ENCODE assay signal across 20 cellular contexts in the genomic region with DNA sequence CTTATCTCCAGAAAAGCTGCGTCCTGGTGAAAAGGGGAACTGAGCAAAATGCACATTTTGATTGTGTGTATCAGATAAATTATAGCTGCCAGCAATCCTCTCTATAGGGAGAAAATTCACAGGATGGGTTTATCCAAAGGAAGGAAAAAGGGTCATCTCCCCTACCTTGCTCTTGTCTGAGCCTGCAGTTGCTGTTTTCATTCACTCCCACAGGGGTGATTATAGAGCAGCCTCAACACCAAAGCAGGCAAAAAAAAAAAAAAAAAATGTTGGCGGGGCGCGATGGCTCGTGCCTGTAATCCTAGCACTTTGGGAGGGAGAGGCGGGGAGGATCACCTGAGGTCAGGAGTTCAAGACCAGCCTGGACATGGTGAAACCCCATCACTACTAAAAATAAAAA.
"Had no signal": no experiment of that assay in that cellular context is flagged by ENCODE, and none has a peak within 500 bp of the region (broad histone marks: within the 10 kb centered on the region; RNA-seq: fewer than 3 reads in every experiment).

No MANE protein-coding gene starts in this region.

- H3K27me3 ChIP-seq: esophagus squamous epithelium, gastroesophageal sphincter, pancreas, stomach, transverse colon had no signal

- DNase-seq: effector memory CD8-positive, alpha-beta T cell; esophagus squamous epithelium; foreskin fibroblast; head of caudate nucleus; hippocampal formation; kidney glomerular epithelial cell; mammary epithelial cell; occipital lobe; pancreas; small intestine; stimulated activated CD4-positive, alpha-beta T cell treated with anti-CD3 and anti-CD28 coated beads, Interleukin-12 subunit alpha, Interleukin-12 subunit beta, amount 100 ng/mL, for 4 hours; stimulated activated naive CD4-positive, alpha-beta T cell; stomach; substantia nigra; transverse colon had no signal

- H3K4me3 ChIP-seq: esophagus squamous epithelium, gastroesophageal sphincter, pancreas, stomach, thoracic aorta, transverse colon had no signal

- H3K36me3 Mint-ChIP-seq: natural killer cell treated with Interleukin-12 subunit alpha and Interleukin-12 subunit beta and Interleukin-15 and Interleukin-18, amount 100 ng/mL, for 72 hours had no signal

- H3K27me3 Mint-ChIP-seq: effector memory CD8-positive, alpha-beta T cell; natural killer cell treated with Interleukin-12 subunit alpha and Interleukin-12 subunit beta and Interleukin-15 and Interleukin-18, amount 100 ng/mL, for 72 hours; progenitor cell of endocrine pancreas had no signal

- H3K4me3 Mint-ChIP-seq: effector memory CD8-positive, alpha-beta T cell; natural killer cell treated with Interleukin-12 subunit alpha and Interleukin-12 subunit beta and Interleukin-15 and Interleukin-18, amount 100 ng/mL, for 72 hours had no signal

- ATAC-seq: effector memory CD8-positive, alpha-beta T cell; gastroesophageal sphincter; natural killer cell treated with Interleukin-12 subunit alpha and Interleukin-12 subunit beta and Interleukin-15 and Interleukin-18, amount 100 ng/mL, for 72 hours; pancreas; right cardiac atrium had no signal

- H3K27ac Mint-ChIP-seq: effector memory CD8-positive, alpha-beta T cell; natural killer cell treated with Interleukin-12 subunit alpha and Interleukin-12 subunit beta and Interleukin-15 and Interleukin-18, amount 100 ng/mL, for 72 hours; progenitor cell of endocrine pancreas had no signal

- H3K36me3 ChIP-seq: esophagus squamous epithelium, gastroesophageal sphincter, pancreas, stomach, thoracic aorta, transverse colon had no signal
